In the genomic region with DNA sequence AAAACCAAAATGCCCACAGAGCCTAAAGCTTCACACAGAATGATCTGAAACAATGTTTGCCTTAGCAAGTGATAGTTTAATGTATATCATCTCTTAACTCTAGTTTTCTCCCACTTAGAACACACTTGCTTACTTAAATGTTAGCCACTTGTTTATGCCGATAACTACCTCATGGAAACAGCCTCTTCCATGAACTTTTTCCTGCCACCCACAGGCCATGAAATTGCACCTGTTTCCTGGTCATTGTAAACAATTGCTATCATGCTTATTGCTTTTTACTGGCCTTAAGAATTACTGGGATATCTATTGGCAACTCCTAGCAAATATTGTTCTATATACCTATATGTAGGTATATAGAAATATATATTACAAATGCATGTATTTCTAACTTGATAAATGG, we compare ENCODE assay signal across 34 cellular contexts.
"Had no signal": no experiment of that assay in that cellular context is flagged by ENCODE, and none has a peak within 500 bp of the region (broad histone marks: within the 10 kb centered on the region; RNA-seq: fewer than 3 reads in every experiment).

No MANE protein-coding gene starts in this region.

- H3K4me3 Mint-ChIP-seq: activated B cell treated with CpG ODN at 0.5 μM for 24 hours; activated CD8-positive, alpha-beta T cell treated with anti-CD3 and anti-CD28 coated beads for 36 hours; activated naive CD4-positive, alpha-beta T cell treated with anti-CD3 and anti-CD28 coated beads, Interleukin-2, amount 50 U/mL, for 24 hours; activated naive CD8-positive, alpha-beta T cell treated with anti-CD3 and anti-CD28 coated beads, Interleukin-2, amount 10 ng/mL, durations not matched to agents 7 days and 5 days; activated T-cell treated with anti-CD3 and anti-CD28 coated beads, Interleukin-2, amount 50 U/mL, for 72 hours had no signal

- H3K27ac ChIP-seq: ascending aorta, breast epithelium, RWPE1, VCaP had no signal

- ATAC-seq: activated CD8-positive, alpha-beta T cell treated with anti-CD3 and anti-CD28 coated beads for 36 hours; activated T-cell treated with anti-CD3 and anti-CD28 coated beads, Interleukin-2, amount 50 U/mL, for 72 hours; K562; PC-3; Right ventricle myocardium inferior had no signal

- H3K27me3 ChIP-seq: ascending aorta, breast epithelium had no signal

- H3K36me3 Mint-ChIP-seq: activated naive CD4-positive, alpha-beta T cell treated with anti-CD3 and anti-CD28 coated beads, Interleukin-2, amount 50 U/mL, for 24 hours; activated naive CD8-positive, alpha-beta T cell treated with anti-CD3 and anti-CD28 coated beads, Interleukin-2, amount 10 ng/mL, durations not matched to agents 7 days and 5 days had no signal

- H3K27me3 Mint-ChIP-seq: activated B cell treated with CpG ODN at 0.5 μM for 24 hours; activated CD8-positive, alpha-beta T cell treated with anti-CD3 and anti-CD28 coated beads for 36 hours; activated naive CD4-positive, alpha-beta T cell treated with anti-CD3 and anti-CD28 coated beads, Interleukin-2, amount 50 U/mL, for 24 hours; activated naive CD8-positive, alpha-beta T cell treated with anti-CD3 and anti-CD28 coated beads, Interleukin-2, amount 10 ng/mL, durations not matched to agents 7 days and 5 days had no signal

- H3K9me3 ChIP-seq: ascending aorta had no signal

- DNase-seq: activated B cell treated with CpG ODN at 0.5 μM for 24 hours; activated CD4-positive, alpha-beta T cell treated with anti-CD3 and anti-CD28 coated beads for 1 hour; activated CD4-positive, alpha-beta T cell treated with anti-CD3 and anti-CD28 coated beads for 48 hours; activated CD4-positive, alpha-beta T cell treated with anti-CD3 and anti-CD28 coated beads, Interleukin-2, amount 50 U/mL, for 4 hours; activated CD8-positive, alpha-beta T cell treated with anti-CD3 and anti-CD28 coated beads for 36 hours; activated gamma-delta T cell; activated naive CD4-positive, alpha-beta T cell treated with Interleukin-2 at 50 U/mL for 16 hours; activated naive CD8-positive, alpha-beta T cell treated with anti-CD3 and anti-CD28 coated beads, Interleukin-2, amount 10 ng/mL, durations not matched to agents 7 days and 5 days; activated T-cell treated with anti-CD3 and anti-CD28 coated beads, Interleukin-2, amount 50 U/mL, for 1 hour; activated T-cell treated with anti-CD3 and anti-CD28 coated beads, Interleukin-2, amount 50 U/mL, for 72 hours; amygdala; NCI-H1092 treated with DMSO at 0.1 percent for 48 hours; NCI-H146; NCI-H187; NCI-H2029 treated with DMSO at 0.1 percent for 48 hours; NCI-H2171 treated with DMSO at 0.1 percent for 48 hours; NCI-H2227 treated with DMSO at 0.1 percent for 48 hours; NCI-H446; NCI-H524 treated with DMSO at 0.1 percent for 48 hours; PC-3; SIG-M5; SW 1271; T-helper 1 cell; T-helper 2 cell; T-helper 9 cell had no signal

- H3K4me1 ChIP-seq: ascending aorta, breast epithelium had no signal

- FAIRE-seq: K562, RCC 7860 had no signal

- H3K27ac Mint-ChIP-seq: activated B cell treated with CpG ODN at 0.5 μM for 24 hours; activated CD8-positive, alpha-beta T cell treated with anti-CD3 and anti-CD28 coated beads for 36 hours; activated naive CD4-positive, alpha-beta T cell treated with anti-CD3 and anti-CD28 coated beads, Interleukin-2, amount 50 U/mL, for 24 hours; activated naive CD8-positive, alpha-beta T cell treated with anti-CD3 and anti-CD28 coated beads, Interleukin-2, amount 10 ng/mL, durations not matched to agents 7 days and 5 days; activated T-cell treated with anti-CD3 and anti-CD28 coated beads, Interleukin-2, amount 50 U/mL, for 72 hours; activated T-helper 2 cell treated with anti-CD3 and anti-CD28 coated beads, Interferon-gamma antibody, Interleukin-2, Interleukin-4, amounts not matched to agents 10 μg/mL and 5 μg/mL and 100 μg/mL, durations not matched to agents 14 hours and 24 hours and 36 hours had no signal

- H3K4me3 ChIP-seq: ascending aorta, breast epithelium, K562 had no signal

- H3K4me1 Mint-ChIP-seq: activated B cell treated with CpG ODN at 0.5 μM for 24 hours; activated naive CD4-positive, alpha-beta T cell treated with anti-CD3 and anti-CD28 coated beads, Interleukin-2, amount 50 U/mL, for 24 hours; activated naive CD8-positive, alpha-beta T cell treated with anti-CD3 and anti-CD28 coated beads, Interleukin-2, amount 10 ng/mL, durations not matched to agents 7 days and 5 days had no signal

- H3K36me3 ChIP-seq: ascending aorta, breast epithelium had no signal
